1 cellular context compared by ENCODE assay signal in the genomic region with DNA sequence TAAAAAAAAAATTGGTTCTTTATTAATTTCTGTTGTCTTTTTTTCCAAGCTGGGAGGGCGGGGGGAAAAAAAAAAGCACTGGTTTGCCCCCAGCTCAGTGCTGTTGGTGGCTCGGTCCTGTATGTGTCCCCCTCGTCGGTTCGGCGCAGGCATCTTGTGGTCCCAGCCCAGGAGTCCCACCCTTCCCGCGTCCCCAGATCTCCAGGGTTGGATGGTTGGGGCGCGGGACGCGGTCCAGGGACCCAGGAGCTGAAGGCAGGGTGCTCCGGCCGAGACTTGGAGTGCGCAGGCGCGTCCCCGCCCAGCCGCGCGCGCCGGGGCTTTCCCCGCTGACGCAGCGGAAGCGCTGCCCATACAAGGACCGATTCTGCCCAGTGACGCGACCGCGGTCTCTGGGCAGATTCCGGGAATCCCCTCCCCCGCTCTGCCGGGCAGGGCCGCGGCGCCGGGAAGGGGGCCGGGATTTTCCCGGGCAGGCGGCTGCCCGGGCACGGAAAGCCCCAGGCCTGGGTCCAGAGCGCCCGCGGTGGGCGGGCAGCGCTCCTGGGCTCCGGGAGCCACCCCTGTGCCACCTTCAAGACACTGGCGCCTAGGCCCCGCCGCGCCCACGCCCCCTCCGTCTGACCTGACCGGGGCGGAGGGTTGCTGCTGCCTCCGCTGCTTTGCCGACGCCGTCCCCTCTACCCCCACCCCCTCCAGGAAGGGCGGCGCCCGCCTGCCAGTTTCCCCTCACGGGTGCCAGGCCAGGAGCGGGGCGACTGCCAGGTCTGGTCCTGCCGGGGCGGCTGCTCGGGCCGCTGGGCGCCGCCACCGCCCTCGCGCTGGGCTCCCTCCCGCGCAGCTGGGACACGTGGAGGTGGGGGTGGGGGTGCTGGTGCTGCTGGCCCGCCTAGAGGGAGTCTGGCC.
TF ChIP-seq lines count a peak whose summit lies in the region.

No MANE protein-coding gene starts in this region.

TF ChIP-seq in HepG2, 621 proteins besides CTCF, POLR2A, EP300 and RAD21 (continued from another document and continues in another):
- TF ChIP-seq, protein P1, sequence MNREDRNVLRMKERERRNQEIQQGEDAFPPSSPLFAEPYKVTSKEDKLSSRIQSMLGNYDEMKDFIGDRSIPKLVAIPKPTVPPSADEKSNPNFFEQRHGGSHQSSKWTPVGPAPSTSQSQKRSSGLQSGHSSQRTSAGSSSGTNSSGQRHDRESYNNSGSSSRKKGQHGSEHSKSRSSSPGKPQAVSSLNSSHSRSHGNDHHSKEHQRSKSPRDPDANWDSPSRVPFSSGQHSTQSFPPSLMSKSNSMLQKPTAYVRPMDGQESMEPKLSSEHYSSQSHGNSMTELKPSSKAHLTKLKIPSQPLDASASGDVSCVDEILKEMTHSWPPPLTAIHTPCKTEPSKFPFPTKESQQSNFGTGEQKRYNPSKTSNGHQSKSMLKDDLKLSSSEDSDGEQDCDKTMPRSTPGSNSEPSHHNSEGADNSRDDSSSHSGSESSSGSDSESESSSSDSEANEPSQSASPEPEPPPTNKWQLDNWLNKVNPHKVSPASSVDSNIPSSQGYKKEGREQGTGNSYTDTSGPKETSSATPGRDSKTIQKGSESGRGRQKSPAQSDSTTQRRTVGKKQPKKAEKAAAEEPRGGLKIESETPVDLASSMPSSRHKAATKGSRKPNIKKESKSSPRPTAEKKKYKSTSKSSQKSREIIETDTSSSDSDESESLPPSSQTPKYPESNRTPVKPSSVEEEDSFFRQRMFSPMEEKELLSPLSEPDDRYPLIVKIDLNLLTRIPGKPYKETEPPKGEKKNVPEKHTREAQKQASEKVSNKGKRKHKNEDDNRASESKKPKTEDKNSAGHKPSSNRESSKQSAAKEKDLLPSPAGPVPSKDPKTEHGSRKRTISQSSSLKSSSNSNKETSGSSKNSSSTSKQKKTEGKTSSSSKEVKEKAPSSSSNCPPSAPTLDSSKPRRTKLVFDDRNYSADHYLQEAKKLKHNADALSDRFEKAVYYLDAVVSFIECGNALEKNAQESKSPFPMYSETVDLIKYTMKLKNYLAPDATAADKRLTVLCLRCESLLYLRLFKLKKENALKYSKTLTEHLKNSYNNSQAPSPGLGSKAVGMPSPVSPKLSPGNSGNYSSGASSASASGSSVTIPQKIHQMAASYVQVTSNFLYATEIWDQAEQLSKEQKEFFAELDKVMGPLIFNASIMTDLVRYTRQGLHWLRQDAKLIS (CRISPR knock-in tag; IDR thresholded peaks at IDR 0.05): no peak
- TF ChIP-seq, protein P2, sequence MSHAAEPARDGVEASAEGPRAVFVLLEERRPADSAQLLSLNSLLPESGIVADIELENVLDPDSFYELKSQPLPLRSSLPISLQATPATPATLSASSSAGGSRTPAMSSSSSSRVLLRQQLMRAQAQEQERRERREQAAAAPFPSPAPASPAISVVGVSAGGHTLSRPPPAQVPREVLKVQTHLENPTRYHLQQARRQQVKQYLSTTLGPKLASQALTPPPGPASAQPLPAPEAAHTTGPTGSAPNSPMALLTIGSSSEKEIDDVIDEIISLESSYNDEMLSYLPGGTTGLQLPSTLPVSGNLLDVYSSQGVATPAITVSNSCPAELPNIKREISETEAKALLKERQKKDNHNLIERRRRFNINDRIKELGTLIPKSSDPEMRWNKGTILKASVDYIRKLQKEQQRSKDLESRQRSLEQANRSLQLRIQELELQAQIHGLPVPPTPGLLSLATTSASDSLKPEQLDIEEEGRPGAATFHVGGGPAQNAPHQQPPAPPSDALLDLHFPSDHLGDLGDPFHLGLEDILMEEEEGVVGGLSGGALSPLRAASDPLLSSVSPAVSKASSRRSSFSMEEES (CRISPR knock-in tag; IDR thresholded peaks at IDR 0.05): 0 out of 2 replicates have a peak, but pooled peaks have one; percentile 53
- no peak for TF ChIP-seq KDM1A (CRISPR knock-in tag; IDR thresholded peaks at IDR 0.05)
- TF ChIP-seq SAP130 (CRISPR knock-in tag; IDR thresholded peaks at IDR 0.05; ENCODE audit: low read depth): peak; percentile 92
- no peak; the same call in 1 of the 2 replicates for TF ChIP-seq ZBTB3 (CRISPR knock-in tag; IDR thresholded peaks at IDR 0.05; ENCODE audit: borderline replicate concordance, low read depth)
- TF ChIP-seq, protein P3, sequence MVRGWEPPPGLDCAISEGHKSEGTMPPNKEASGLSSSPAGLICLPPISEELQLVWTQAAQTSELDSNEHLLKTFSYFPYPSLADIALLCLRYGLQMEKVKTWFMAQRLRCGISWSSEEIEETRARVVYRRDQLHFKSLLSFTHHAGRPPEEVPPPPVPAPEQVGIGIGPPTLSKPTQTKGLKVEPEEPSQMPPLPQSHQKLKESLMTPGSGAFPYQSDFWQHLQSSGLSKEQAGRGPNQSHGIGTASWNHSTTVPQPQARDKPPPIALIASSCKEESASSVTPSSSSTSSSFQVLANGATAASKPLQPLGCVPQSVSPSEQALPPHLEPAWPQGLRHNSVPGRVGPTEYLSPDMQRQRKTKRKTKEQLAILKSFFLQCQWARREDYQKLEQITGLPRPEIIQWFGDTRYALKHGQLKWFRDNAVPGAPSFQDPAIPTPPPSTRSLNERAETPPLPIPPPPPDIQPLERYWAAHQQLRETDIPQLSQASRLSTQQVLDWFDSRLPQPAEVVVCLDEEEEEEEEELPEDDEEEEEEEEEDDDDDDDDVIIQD (CRISPR knock-in tag; IDR thresholded peaks at IDR 0.05; ENCODE audit: low read depth): no peak
- TF ChIP-seq ZBTB1 (CRISPR knock-in tag; IDR thresholded peaks at IDR 0.05; ENCODE audit: borderline replicate concordance): no peak
- peak; percentile 59; the same call in 1 of the 2 replicates for TF ChIP-seq SPEN (CRISPR knock-in tag; IDR thresholded peaks at IDR 0.05; ENCODE audit: low read depth)
- TF ChIP-seq HDAC1 (CRISPR knock-in tag; IDR thresholded peaks at IDR 0.05): peak; percentile 91
- TF ChIP-seq ZNF749 (CRISPR knock-in tag; IDR thresholded peaks at IDR 0.05; ENCODE audit: borderline replicate concordance): no peak
- TF ChIP-seq GTF2F1 (IDR thresholded peaks at IDR 0.05; ENCODE audit: low read length): no peak
- peak; percentile 72 for TF ChIP-seq FOSL2 (CRISPR knock-in tag; IDR thresholded peaks at IDR 0.05)
- TF ChIP-seq, protein P4, sequence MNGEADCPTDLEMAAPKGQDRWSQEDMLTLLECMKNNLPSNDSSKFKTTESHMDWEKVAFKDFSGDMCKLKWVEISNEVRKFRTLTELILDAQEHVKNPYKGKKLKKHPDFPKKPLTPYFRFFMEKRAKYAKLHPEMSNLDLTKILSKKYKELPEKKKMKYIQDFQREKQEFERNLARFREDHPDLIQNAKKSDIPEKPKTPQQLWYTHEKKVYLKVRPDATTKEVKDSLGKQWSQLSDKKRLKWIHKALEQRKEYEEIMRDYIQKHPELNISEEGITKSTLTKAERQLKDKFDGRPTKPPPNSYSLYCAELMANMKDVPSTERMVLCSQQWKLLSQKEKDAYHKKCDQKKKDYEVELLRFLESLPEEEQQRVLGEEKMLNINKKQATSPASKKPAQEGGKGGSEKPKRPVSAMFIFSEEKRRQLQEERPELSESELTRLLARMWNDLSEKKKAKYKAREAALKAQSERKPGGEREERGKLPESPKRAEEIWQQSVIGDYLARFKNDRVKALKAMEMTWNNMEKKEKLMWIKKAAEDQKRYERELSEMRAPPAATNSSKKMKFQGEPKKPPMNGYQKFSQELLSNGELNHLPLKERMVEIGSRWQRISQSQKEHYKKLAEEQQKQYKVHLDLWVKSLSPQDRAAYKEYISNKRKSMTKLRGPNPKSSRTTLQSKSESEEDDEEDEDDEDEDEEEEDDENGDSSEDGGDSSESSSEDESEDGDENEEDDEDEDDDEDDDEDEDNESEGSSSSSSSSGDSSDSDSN (CRISPR knock-in tag; IDR thresholded peaks at IDR 0.05): peak; percentile 58
- TF ChIP-seq TGIF2 (CRISPR knock-in tag; IDR thresholded peaks at IDR 0.05): peak; percentile 82
- TF ChIP-seq, protein P5, sequence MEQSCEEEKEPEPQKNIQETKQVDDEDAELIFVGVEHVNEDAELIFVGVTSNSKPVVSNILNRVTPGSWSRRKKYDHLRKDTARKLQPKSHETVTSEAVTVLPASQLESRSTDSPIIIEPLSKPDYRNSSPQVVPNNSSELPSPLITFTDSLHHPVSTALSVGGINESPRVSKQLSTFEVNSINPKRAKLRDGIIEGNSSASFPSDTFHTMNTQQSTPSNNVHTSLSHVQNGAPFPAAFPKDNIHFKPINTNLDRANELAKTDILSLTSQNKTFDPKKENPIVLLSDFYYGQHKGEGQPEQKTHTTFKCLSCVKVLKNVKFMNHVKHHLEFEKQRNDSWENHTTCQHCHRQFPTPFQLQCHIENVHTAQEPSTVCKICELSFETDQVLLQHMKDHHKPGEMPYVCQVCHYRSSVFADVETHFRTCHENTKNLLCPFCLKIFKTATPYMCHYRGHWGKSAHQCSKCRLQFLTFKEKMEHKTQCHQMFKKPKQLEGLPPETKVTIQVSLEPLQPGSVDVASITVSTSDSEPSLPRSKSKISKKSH (CRISPR knock-in tag; IDR thresholded peaks at IDR 0.05; ENCODE audit: borderline replicate concordance): peak; percentile 76
- TF ChIP-seq ZNF354B (CRISPR knock-in tag; IDR thresholded peaks at IDR 0.05): no peak
- peak in 1 of 2 experiments; percentile 86; a peak in 2 of 4 replicates for TF ChIP-seq KLF16 (CRISPR knock-in tag; IDR thresholded peaks at IDR 0.05)
- TF ChIP-seq ZNF558 (CRISPR knock-in tag; IDR thresholded peaks at IDR 0.05; ENCODE audit: borderline replicate concordance): 0 out of 2 replicates have a peak, but pooled peaks have one; percentile 12
- TF ChIP-seq, protein P6, sequence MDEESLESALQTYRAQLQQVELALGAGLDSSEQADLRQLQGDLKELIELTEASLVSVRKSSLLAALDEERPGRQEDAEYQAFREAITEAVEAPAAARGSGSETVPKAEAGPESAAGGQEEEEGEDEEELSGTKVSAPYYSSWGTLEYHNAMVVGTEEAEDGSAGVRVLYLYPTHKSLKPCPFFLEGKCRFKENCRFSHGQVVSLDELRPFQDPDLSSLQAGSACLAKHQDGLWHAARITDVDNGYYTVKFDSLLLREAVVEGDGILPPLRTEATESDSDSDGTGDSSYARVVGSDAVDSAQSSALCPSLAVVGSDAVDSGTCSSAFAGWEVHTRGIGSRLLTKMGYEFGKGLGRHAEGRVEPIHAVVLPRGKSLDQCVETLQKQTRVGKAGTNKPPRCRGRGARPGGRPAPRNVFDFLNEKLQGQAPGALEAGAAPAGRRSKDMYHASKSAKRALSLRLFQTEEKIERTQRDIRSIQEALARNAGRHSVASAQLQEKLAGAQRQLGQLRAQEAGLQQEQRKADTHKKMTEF (CRISPR knock-in tag; IDR thresholded peaks at IDR 0.05): peak; percentile 90
- TF ChIP-seq RELA (CRISPR knock-in tag; IDR thresholded peaks at IDR 0.05): peak; percentile 99
- TF ChIP-seq MAZ (IDR thresholded peaks at IDR 0.05; ENCODE audit: borderline replicate concordance, low read depth, low read length): no peak
- TF ChIP-seq MAZ (CRISPR knock-in tag; IDR thresholded peaks at IDR 0.05; ENCODE audit: low read depth): 0 out of 2 replicates have a peak, but pooled peaks have one; percentile 55
- TF ChIP-seq, protein P7, sequence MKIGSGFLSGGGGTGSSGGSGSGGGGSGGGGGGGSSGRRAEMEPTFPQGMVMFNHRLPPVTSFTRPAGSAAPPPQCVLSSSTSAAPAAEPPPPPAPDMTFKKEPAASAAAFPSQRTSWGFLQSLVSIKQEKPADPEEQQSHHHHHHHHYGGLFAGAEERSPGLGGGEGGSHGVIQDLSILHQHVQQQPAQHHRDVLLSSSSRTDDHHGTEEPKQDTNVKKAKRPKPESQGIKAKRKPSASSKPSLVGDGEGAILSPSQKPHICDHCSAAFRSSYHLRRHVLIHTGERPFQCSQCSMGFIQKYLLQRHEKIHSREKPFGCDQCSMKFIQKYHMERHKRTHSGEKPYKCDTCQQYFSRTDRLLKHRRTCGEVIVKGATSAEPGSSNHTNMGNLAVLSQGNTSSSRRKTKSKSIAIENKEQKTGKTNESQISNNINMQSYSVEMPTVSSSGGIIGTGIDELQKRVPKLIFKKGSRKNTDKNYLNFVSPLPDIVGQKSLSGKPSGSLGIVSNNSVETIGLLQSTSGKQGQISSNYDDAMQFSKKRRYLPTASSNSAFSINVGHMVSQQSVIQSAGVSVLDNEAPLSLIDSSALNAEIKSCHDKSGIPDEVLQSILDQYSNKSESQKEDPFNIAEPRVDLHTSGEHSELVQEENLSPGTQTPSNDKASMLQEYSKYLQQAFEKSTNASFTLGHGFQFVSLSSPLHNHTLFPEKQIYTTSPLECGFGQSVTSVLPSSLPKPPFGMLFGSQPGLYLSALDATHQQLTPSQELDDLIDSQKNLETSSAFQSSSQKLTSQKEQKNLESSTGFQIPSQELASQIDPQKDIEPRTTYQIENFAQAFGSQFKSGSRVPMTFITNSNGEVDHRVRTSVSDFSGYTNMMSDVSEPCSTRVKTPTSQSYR (CRISPR knock-in tag; IDR thresholded peaks at IDR 0.05; ENCODE audit: borderline replicate concordance): peak; percentile 89
- TF ChIP-seq THAP11 (CRISPR knock-in tag; IDR thresholded peaks at IDR 0.05): peak; percentile 73
- TF ChIP-seq, protein P8, sequence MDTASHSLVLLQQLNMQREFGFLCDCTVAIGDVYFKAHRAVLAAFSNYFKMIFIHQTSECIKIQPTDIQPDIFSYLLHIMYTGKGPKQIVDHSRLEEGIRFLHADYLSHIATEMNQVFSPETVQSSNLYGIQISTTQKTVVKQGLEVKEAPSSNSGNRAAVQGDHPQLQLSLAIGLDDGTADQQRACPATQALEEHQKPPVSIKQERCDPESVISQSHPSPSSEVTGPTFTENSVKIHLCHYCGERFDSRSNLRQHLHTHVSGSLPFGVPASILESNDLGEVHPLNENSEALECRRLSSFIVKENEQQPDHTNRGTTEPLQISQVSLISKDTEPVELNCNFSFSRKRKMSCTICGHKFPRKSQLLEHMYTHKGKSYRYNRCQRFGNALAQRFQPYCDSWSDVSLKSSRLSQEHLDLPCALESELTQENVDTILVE (CRISPR knock-in tag; IDR thresholded peaks at IDR 0.05): peak; percentile 58; the same call in 1 of the 2 replicates
- no peak for TF ChIP-seq ZNF382 (CRISPR knock-in tag; IDR thresholded peaks at IDR 0.05; ENCODE audit: borderline replicate concordance)
- 0 out of 2 replicates have a peak, but pooled peaks have one; percentile 45 for TF ChIP-seq ZNF878 (CRISPR knock-in tag; IDR thresholded peaks at IDR 0.05)
- TF ChIP-seq ZNF891 (CRISPR knock-in tag; IDR thresholded peaks at IDR 0.05): no peak
- TF ChIP-seq, protein P9, sequence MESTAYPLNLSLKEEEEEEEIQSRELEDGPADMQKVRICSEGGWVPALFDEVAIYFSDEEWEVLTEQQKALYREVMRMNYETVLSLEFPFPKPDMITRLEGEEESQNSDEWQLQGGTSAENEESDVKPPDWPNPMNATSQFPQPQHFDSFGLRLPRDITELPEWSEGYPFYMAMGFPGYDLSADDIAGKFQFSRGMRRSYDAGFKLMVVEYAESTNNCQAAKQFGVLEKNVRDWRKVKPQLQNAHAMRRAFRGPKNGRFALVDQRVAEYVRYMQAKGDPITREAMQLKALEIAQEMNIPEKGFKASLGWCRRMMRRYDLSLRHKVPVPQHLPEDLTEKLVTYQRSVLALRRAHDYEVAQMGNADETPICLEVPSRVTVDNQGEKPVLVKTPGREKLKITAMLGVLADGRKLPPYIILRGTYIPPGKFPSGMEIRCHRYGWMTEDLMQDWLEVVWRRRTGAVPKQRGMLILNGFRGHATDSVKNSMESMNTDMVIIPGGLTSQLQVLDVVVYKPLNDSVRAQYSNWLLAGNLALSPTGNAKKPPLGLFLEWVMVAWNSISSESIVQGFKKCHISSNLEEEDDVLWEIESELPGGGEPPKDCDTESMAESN (CRISPR knock-in tag; conservative IDR thresholded peaks at IDR 0.05): no peak
- no peak for TF ChIP-seq PRMT3 (CRISPR knock-in tag; IDR thresholded peaks at IDR 0.05; ENCODE audit: borderline replicate concordance, low read depth)
- no peak for TF ChIP-seq HMGA1 (CRISPR knock-in tag; conservative IDR thresholded peaks at IDR 0.05)
- peak; percentile 99 for TF ChIP-seq ZC3H13 (CRISPR knock-in tag; IDR thresholded peaks at IDR 0.05)
- TF ChIP-seq ATF1 (CRISPR knock-in tag; IDR thresholded peaks at IDR 0.05): peak; percentile 80
- TF ChIP-seq ZNF44 (CRISPR knock-in tag; IDR thresholded peaks at IDR 0.05): peak; percentile 32; the same call in 1 of the 2 replicates
- TF ChIP-seq ZNF619 (CRISPR knock-in tag; IDR thresholded peaks at IDR 0.05): peak; percentile 64; the same call in 1 of the 2 replicates
- TF ChIP-seq GFI1 (CRISPR knock-in tag; IDR thresholded peaks at IDR 0.05; ENCODE audit: borderline replicate concordance): peak; percentile 50; the same call in 1 of the 2 replicates
- TF ChIP-seq POLR2AphosphoS5 (IDR thresholded peaks at IDR 0.05; ENCODE audit: low read depth, low read length): no peak
